15 cellular contexts compared by ENCODE assay signal in the genomic region with DNA sequence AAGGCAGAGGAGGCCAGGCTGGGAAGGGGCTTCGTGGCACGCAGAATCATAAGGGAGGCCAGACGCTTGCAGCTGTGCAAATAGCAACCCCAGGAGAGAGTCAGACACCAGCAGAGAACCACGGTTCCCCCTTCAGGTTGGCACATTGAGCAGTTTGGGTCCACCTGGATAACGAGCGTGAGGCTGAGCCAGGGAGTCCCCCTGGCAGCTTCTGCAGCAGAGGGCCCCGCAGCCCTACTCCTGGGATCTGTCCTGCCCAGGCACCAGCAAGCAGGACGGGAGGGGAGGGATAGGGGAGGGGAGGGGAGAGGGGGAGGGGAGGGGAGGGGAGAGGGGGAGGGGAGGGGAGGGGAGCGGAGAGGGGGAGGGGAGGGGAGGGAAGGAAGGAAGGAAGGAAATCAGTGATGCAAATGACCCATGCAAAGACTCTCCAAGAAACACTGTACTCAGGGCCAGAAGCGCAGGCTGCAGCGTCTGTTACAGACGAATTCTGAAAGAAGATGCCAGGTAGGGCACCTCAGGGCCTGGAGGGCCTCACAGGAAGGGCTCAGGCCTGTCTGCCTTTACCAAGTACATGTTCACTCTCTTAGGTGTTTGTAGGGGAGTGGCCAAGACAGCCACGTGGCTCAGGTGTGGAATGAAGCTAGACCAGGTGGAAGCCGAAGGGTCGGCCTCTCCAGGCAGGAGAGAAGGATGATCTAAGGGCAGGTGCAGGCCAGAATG. TPM values are rescaled to one million over a fixed set of nuclear protein-coding genes. Genes with fewer than 3 reads are reported as not detected.
DNase-seq lines count a peak whose midpoint lies in the region; ATAC-seq and TF ChIP-seq lines count a peak whose summit lies in the region.
"Had no signal": no experiment of that assay in that cellular context is flagged by ENCODE, and none has a peak within 500 bp of the region (broad histone marks: within the 10 kb centered on the region; RNA-seq: fewer than 3 reads in every experiment).

No MANE protein-coding gene starts in this region.

- H3K9me3 Mint-ChIP-seq in activated CD8-positive, alpha-beta T cell treated with anti-CD3 and anti-CD28 coated beads, Interleukin-2, amount 10 ng/mL, durations not matched to agents 7 days and 5 days (ENCODE audit: insufficient read depth), result no peaks in the 10 kb centered on the region
- no peaks in the 10 kb centered on the region for H3K9me3 Mint-ChIP-seq in activated CD8-positive, alpha-beta T cell treated with anti-CD3 and anti-CD28 coated beads for 36 hours
- H3K9me3 Mint-ChIP-seq: activated T-helper 2 cell treated with anti-CD3 and anti-CD28 coated beads, Interferon-gamma antibody, Interleukin-2, Interleukin-4, amounts not matched to agents 10 μg/mL and 5 μg/mL and 100 μg/mL, durations not matched to agents 14 hours and 24 hours and 36 hours; natural killer cell treated with Interleukin-12 subunit alpha and Interleukin-12 subunit beta and Interleukin-15 and Interleukin-18, amount 100 ng/mL, for 72 hours; T-cell had no signal

- peak overlapping the region; percentile 42 for H3K27ac Mint-ChIP-seq in activated CD8-positive, alpha-beta T cell treated with anti-CD3 and anti-CD28 coated beads, Interleukin-2, amount 10 ng/mL, durations not matched to agents 7 days and 5 days
- no peak overlapping the region for H3K27ac Mint-ChIP-seq in activated CD8-positive, alpha-beta T cell treated with anti-CD3 and anti-CD28 coated beads for 36 hours
- H3K27ac Mint-ChIP-seq: activated CD4-positive, alpha-beta T cell treated with anti-CD3 and anti-CD28 coated beads for 36 hours; activated T-helper 2 cell treated with anti-CD3 and anti-CD28 coated beads, Interferon-gamma antibody, Interleukin-2, Interleukin-4, amounts not matched to agents 10 μg/mL and 5 μg/mL and 100 μg/mL, durations not matched to agents 14 hours and 24 hours and 36 hours; natural killer cell treated with Interleukin-12 subunit alpha and Interleukin-12 subunit beta and Interleukin-15 and Interleukin-18, amount 100 ng/mL, for 72 hours; T-cell had no signal

- CTCF ChIA-PET in activated CD8-positive, alpha-beta T cell treated with anti-CD3 and anti-CD28 coated beads, Interleukin-2, amount 10 ng/mL, durations not matched to agents 7 days and 5 days (lab: Charles Lee), result no interaction called here
- CTCF ChIA-PET in activated CD8-positive, alpha-beta T cell treated with anti-CD3 and anti-CD28 coated beads for 36 hours (lab: Charles Lee), result no interaction called here

- H3K4me1 Mint-ChIP-seq in activated CD8-positive, alpha-beta T cell treated with anti-CD3 and anti-CD28 coated beads, Interleukin-2, amount 10 ng/mL, durations not matched to agents 7 days and 5 days (ENCODE audit: low read depth), result no peaks in the 10 kb centered on the region
- no peaks in the 10 kb centered on the region for H3K4me1 Mint-ChIP-seq in activated CD8-positive, alpha-beta T cell treated with anti-CD3 and anti-CD28 coated beads for 36 hours (ENCODE audit: low read depth)
- H3K4me1 Mint-ChIP-seq: activated CD4-positive, alpha-beta T cell treated with anti-CD3 and anti-CD28 coated beads for 36 hours had no signal

- H3K4me3 Mint-ChIP-seq in activated CD8-positive, alpha-beta T cell treated with anti-CD3 and anti-CD28 coated beads, Interleukin-2, amount 10 ng/mL, durations not matched to agents 7 days and 5 days, result no peak overlapping the region
- no peak overlapping the region for H3K4me3 Mint-ChIP-seq in activated CD8-positive, alpha-beta T cell treated with anti-CD3 and anti-CD28 coated beads for 36 hours
- H3K4me3 Mint-ChIP-seq: activated CD4-positive, alpha-beta T cell treated with anti-CD3 and anti-CD28 coated beads for 36 hours; natural killer cell treated with Interleukin-12 subunit alpha and Interleukin-12 subunit beta and Interleukin-15 and Interleukin-18, amount 100 ng/mL, for 72 hours; T-cell had no signal

- POLR2A ChIA-PET in activated CD8-positive, alpha-beta T cell treated with anti-CD3 and anti-CD28 coated beads, Interleukin-2, amount 10 ng/mL, durations not matched to agents 7 days and 5 days (lab: Charles Lee), result no interaction called here
- POLR2A ChIA-PET in activated CD8-positive, alpha-beta T cell treated with anti-CD3 and anti-CD28 coated beads for 36 hours (lab: Charles Lee), result no interaction called here

- no peak for DNase-seq in activated CD8-positive, alpha-beta T cell treated with anti-CD3 and anti-CD28 coated beads, Interleukin-2, amount 10 ng/mL, durations not matched to agents 7 days and 5 days
- DNase-seq in activated CD8-positive, alpha-beta T cell treated with anti-CD3 and anti-CD28 coated beads for 36 hours, result no peak
- DNase-seq in SHP77 treated with DMSO at 0.1 percent for 48 hours (lab: John Stamatoyannopoulos, UW), result peak; percentile 47
- peak; percentile 54 for DNase-seq in iPS-NIHi7 (ENCODE audit: extremely low spot score)
- DNase-seq in substantia nigra (lab: John Stamatoyannopoulos, UW), result no peak
- no peak for DNase-seq in NCI-H187 (lab: John Stamatoyannopoulos, UW)
- DNase-seq in NCI-H446 (lab: John Stamatoyannopoulos, UW), result no peak
- no peak for DNase-seq in medulla oblongata (ENCODE audit: extremely low spot score)
- DNase-seq: activated CD4-positive, alpha-beta T cell treated with anti-CD3 and anti-CD28 coated beads for 36 hours; NCI-H1105 treated with DMSO at 0.1 percent for 48 hours; T-cell had no signal

- peak overlapping the region; percentile 42 for H3K27ac ChIP-seq in substantia nigra (ENCODE audit: low read depth, low read length, poor library complexity, severe bottlenecking)
- H3K27ac ChIP-seq: cardiac muscle cell had no signal

- H3K36me3 Mint-ChIP-seq in activated CD8-positive, alpha-beta T cell treated with anti-CD3 and anti-CD28 coated beads, Interleukin-2, amount 10 ng/mL, durations not matched to agents 7 days and 5 days (ENCODE audit: low read depth), result peaks cover 38% of the 10 kb centered on the region
- H3K36me3 Mint-ChIP-seq in activated CD8-positive, alpha-beta T cell treated with anti-CD3 and anti-CD28 coated beads for 36 hours (ENCODE audit: low read depth), result peaks cover 41% of the 10 kb centered on the region
- H3K36me3 Mint-ChIP-seq: natural killer cell treated with Interleukin-12 subunit alpha and Interleukin-12 subunit beta and Interleukin-15 and Interleukin-18, amount 100 ng/mL, for 72 hours had no signal

- intact Hi-C loops in activated CD8-positive, alpha-beta T cell treated with anti-CD3 and anti-CD28 coated beads for 36 hours (cut with micrococcal nuclease), result no loop called here

- no peaks in the 10 kb centered on the region for H3K27me3 Mint-ChIP-seq in activated CD8-positive, alpha-beta T cell treated with anti-CD3 and anti-CD28 coated beads, Interleukin-2, amount 10 ng/mL, durations not matched to agents 7 days and 5 days (ENCODE audit: low read depth)
- H3K27me3 Mint-ChIP-seq in activated CD8-positive, alpha-beta T cell treated with anti-CD3 and anti-CD28 coated beads for 36 hours, result no peaks in the 10 kb centered on the region
- H3K27me3 Mint-ChIP-seq: activated CD4-positive, alpha-beta T cell treated with anti-CD3 and anti-CD28 coated beads for 36 hours; natural killer cell treated with Interleukin-12 subunit alpha and Interleukin-12 subunit beta and Interleukin-15 and Interleukin-18, amount 100 ng/mL, for 72 hours; T-cell had no signal

- TF ChIP-seq CTCF in activated CD8-positive, alpha-beta T cell treated with anti-CD3 and anti-CD28 coated beads for 36 hours (IDR thresholded peaks at IDR 0.05), result no peak

- no peak for ATAC-seq in activated CD8-positive, alpha-beta T cell treated with anti-CD3 and anti-CD28 coated beads, Interleukin-2, amount 10 ng/mL, durations not matched to agents 7 days and 5 days
- ATAC-seq in activated CD8-positive, alpha-beta T cell treated with anti-CD3 and anti-CD28 coated beads for 36 hours, result no peak
- ATAC-seq: activated CD4-positive, alpha-beta T cell treated with anti-CD3 and anti-CD28 coated beads for 36 hours; GM12878; natural killer cell treated with Interleukin-12 subunit alpha and Interleukin-12 subunit beta and Interleukin-15 and Interleukin-18, amount 100 ng/mL, for 72 hours; T-cell had no signal

RNA-seq across cellular contexts. Expression of a gene that starts 32.3 kb away (rescaled TPM):
- not detected for total RNA-seq in activated CD8-positive, alpha-beta T cell treated with anti-CD3 and anti-CD28 coated beads, Interleukin-2, amount 10 ng/mL, durations not matched to agents 7 days and 5 days
- total RNA-seq in activated CD8-positive, alpha-beta T cell treated with anti-CD3 and anti-CD28 coated beads for 36 hours, result under 1 TPM in 1 of 2 experiments, not detected in 1; 0.60 TPM
- total RNA-seq: activated CD4-positive, alpha-beta T cell treated with anti-CD3 and anti-CD28 coated beads for 36 hours; cardiac muscle cell; natural killer cell treated with Interleukin-12 subunit alpha and Interleukin-12 subunit beta and Interleukin-15 and Interleukin-18, amount 100 ng/mL, for 72 hours had no signal

Comparison
In these comparisons a context has a peak if more than half of its experiments do, and no peak if none do; other contexts are left out.
1. DNase-seq: peak in SHP77 treated with DMSO at 0.1 percent for 48 hours (single experiment) and iPS-NIHi7 (single experiment); none in activated CD8-positive, alpha-beta T cell treated with anti-CD3 and anti-CD28 coated beads, Interleukin-2, amount 10 ng/mL, durations not matched to agents 7 days and 5 days (single experiment), activated CD8-positive, alpha-beta T cell treated with anti-CD3 and anti-CD28 coated beads for 36 hours (single experiment), substantia nigra (0 of 49), NCI-H187 (0 of 2), NCI-H446 (0 of 2) and medulla oblongata (single experiment).